Comparison of ENCODE assay signal across 8 cellular contexts in genomic region chr4:183876268-183876934, GRCh38. TPM values are rescaled to one million over a fixed set of nuclear protein-coding genes. Genes with fewer than 3 reads are reported as not detected.
DNase-seq lines count a peak whose midpoint lies in the region; ATAC-seq lines count a peak whose summit lies in the region.

No MANE protein-coding gene starts in this region.

- H3K36me3 ChIP-seq in endocrine pancreas (ENCODE audit: control insufficient read depth, insufficient read depth, low read length) (no peaks in the 10 kb centered on the region), muscle layer of duodenum (ENCODE audit: control insufficient read depth in 1 of 2, insufficient read depth in 2 of 2, low read length in 2 of 2) (no peaks in the 10 kb centered on the region)

- H3K4me3 Mint-ChIP-seq in activated T-helper 2 cell treated with anti-CD3 and anti-CD28 coated beads, Interferon-gamma antibody, Interleukin-2, Interleukin-4, amounts not matched to agents 10 μg/mL and 5 μg/mL and 100 μg/mL, durations not matched to agents 14 hours and 24 hours and 36 hours (ENCODE audit: low read depth): no peak overlapping the region

- peak overlapping the region; percentile 50 for H3K27ac ChIP-seq in muscle layer of duodenum (ENCODE audit: low read length)

- no peak for ATAC-seq in HG02642 (IDR thresholded peaks at IDR 0.05; ENCODE audit: poor library complexity, unreplicated experiment)

- H3K9me3 ChIP-seq in endocrine pancreas (ENCODE audit: control insufficient read depth, low read length): no peaks in the 10 kb centered on the region
- no peaks in the 10 kb centered on the region for H3K9me3 ChIP-seq in muscle layer of duodenum (ENCODE audit: control insufficient read depth in 1 of 2, low read length in 2 of 2)

- H3K4me1 Mint-ChIP-seq in activated T-helper 2 cell treated with anti-CD3 and anti-CD28 coated beads, Interferon-gamma antibody, Interleukin-2, Interleukin-4, amounts not matched to agents 10 μg/mL and 5 μg/mL and 100 μg/mL, durations not matched to agents 14 hours and 24 hours and 36 hours (ENCODE audit: low read depth): no peaks in the 10 kb centered on the region

- H3K27ac Mint-ChIP-seq in activated T-helper 2 cell treated with anti-CD3 and anti-CD28 coated beads, Interferon-gamma antibody, Interleukin-2, Interleukin-4, amounts not matched to agents 10 μg/mL and 5 μg/mL and 100 μg/mL, durations not matched to agents 14 hours and 24 hours and 36 hours: no peak overlapping the region

- H3K4me1 ChIP-seq in endocrine pancreas (ENCODE audit: control insufficient read depth, insufficient read depth, low read length) (no peaks in the 10 kb centered on the region), muscle layer of duodenum (ENCODE audit: control insufficient read depth in 1 of 2, insufficient read depth in 2 of 2, low read length in 2 of 2) (peaks cover 0 to 6% of the 10 kb centered on the region in 2 donors)

- peaks cover 5% of the 10 kb centered on the region for H3K27me3 Mint-ChIP-seq in activated T-helper 2 cell treated with anti-CD3 and anti-CD28 coated beads, Interferon-gamma antibody, Interleukin-2, Interleukin-4, amounts not matched to agents 10 μg/mL and 5 μg/mL and 100 μg/mL, durations not matched to agents 14 hours and 24 hours and 36 hours (ENCODE audit: low read depth)

- peak; percentile 32 for DNase-seq in AG20443 (ENCODE audit: low spot score)
- DNase-seq in NCI-H2196 treated with DMSO at 0.1 percent for 48 hours (lab: John Stamatoyannopoulos, UW; ENCODE audit: unreplicated experiment): peak; percentile 42
- DNase-seq in activated T-helper 2 cell treated with anti-CD3 and anti-CD28 coated beads, Interferon-gamma antibody, Interleukin-2, Interleukin-4, amounts not matched to agents 10 μg/mL and 5 μg/mL and 100 μg/mL, durations not matched to agents 14 hours and 24 hours and 36 hours (ENCODE audit: low spot score): no peak
- no peak for DNase-seq in NCI-H1436 (lab: John Stamatoyannopoulos, UW)
- DNase-seq in COLO829 (ENCODE audit: low spot score): no peak

- peak overlapping the region; percentile 54 for H3K9ac ChIP-seq in endocrine pancreas (ENCODE audit: control insufficient read depth, insufficient read depth, low read length)

- H3K9me3 Mint-ChIP-seq in activated T-helper 2 cell treated with anti-CD3 and anti-CD28 coated beads, Interferon-gamma antibody, Interleukin-2, Interleukin-4, amounts not matched to agents 10 μg/mL and 5 μg/mL and 100 μg/mL, durations not matched to agents 14 hours and 24 hours and 36 hours: no peaks in the 10 kb centered on the region

- H3K4me3 ChIP-seq in endocrine pancreas (ENCODE audit: control insufficient read depth, insufficient read depth, low read length) (peak overlapping the region; percentile 53), muscle layer of duodenum (ENCODE audit: low read depth in 1 of 2, low read length in 2 of 2) (peak overlapping the region; percentile 44 to 58)

- H3K27me3 ChIP-seq in endocrine pancreas (ENCODE audit: control insufficient read depth, insufficient read depth, low read length) (no peaks in the 10 kb centered on the region), muscle layer of duodenum (ENCODE audit: low read depth, low read length) (no peaks in the 10 kb centered on the region)

- no peaks in the 10 kb centered on the region for H3K36me3 Mint-ChIP-seq in activated T-helper 2 cell treated with anti-CD3 and anti-CD28 coated beads, Interferon-gamma antibody, Interleukin-2, Interleukin-4, amounts not matched to agents 10 μg/mL and 5 μg/mL and 100 μg/mL, durations not matched to agents 14 hours and 24 hours and 36 hours (ENCODE audit: low read depth)

- intact Hi-C loops in activated T-helper 2 cell treated with anti-CD3 and anti-CD28 coated beads, Interferon-gamma antibody, Interleukin-2, Interleukin-4, amounts not matched to agents 10 μg/mL and 5 μg/mL and 100 μg/mL, durations not matched to agents 14 hours and 24 hours and 36 hours (cut with micrococcal nuclease): no loop called here

RNA-seq across cellular contexts. Expression of gene STOX2, which starts 28.7 kb away (rescaled TPM):
- total RNA-seq in activated T-helper 2 cell treated with anti-CD3 and anti-CD28 coated beads, Interferon-gamma antibody, Interleukin-2, Interleukin-4, amounts not matched to agents 10 μg/mL and 5 μg/mL and 100 μg/mL, durations not matched to agents 14 hours and 24 hours and 36 hours: not detected in 2 replicates

Comparison
In these comparisons a context has a peak if more than half of its experiments do, and no peak if none do; other contexts are left out.
1. DNase-seq: peak in AG20443 (single experiment) and NCI-H2196 treated with DMSO at 0.1 percent for 48 hours (single experiment); none in activated T-helper 2 cell treated with anti-CD3 and anti-CD28 coated beads, Interferon-gamma antibody, Interleukin-2, Interleukin-4, amounts not matched to agents 10 μg/mL and 5 μg/mL and 100 μg/mL, durations not matched to agents 14 hours and 24 hours and 36 hours (single experiment), NCI-H1436 (single experiment) and COLO829 (single experiment).